29 cellular contexts compared by ENCODE assay signal in the genomic region with DNA sequence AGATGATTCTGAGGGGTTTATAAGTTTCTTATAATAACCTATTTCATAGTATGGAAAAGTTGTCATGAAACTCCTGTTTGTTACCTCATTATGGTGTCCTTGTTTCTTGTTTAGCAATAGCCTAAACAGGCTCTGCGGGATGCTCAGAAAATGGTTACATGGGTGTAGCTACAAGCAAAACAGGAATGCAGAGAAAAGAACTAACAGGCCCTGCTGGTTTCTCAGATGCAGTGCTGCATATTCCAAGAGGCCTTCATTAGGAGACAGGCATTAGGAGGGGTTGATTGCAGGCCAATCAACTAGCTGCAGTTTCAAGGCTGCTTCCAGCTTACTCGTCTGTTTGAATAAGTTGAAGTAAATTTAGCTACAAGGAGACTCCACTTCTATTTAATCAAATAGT. TPM values are rescaled to one million over a fixed set of nuclear protein-coding genes. Genes with fewer than 3 reads are reported as not detected.
DNase-seq lines count a peak whose midpoint lies in the region; ATAC-seq and TF ChIP-seq lines count a peak whose summit lies in the region.
"Had no signal": no experiment of that assay in that cellular context is flagged by ENCODE, and none has a peak within 500 bp of the region (broad histone marks: within the 10 kb centered on the region; RNA-seq: fewer than 3 reads in every experiment).

No MANE protein-coding gene starts in this region.

- no peaks in the 10 kb centered on the region for H4K20me1 ChIP-seq in PC-9 (ENCODE audit: insufficient read depth)

- 0 out of 2 replicates have a peak overlapping the region, but pooled peaks have one; percentile 11 for H2AFZ ChIP-seq in PC-9
- H2AFZ ChIP-seq: GM23248 had no signal

- H3K4me1 ChIP-seq in PC-9 (replicated peaks; ENCODE audit: insufficient read depth) = no peaks in the 10 kb centered on the region; the same call in 1 of the 2 replicates
- H3K4me1 ChIP-seq: transverse colon had no signal

- no peak overlapping the region for H3K27ac ChIP-seq in PC-9
- H3K27ac ChIP-seq: brain microvascular endothelial cell, C4-2B, GM23248, ovary, transverse colon had no signal

- no peak overlapping the region for H3K4me2 ChIP-seq in PC-9

- BruUV-seq in PC-9 (replicated peaks; lab: Mats Ljungman, UMichigan) = no TSS peak

- POLR2A ChIA-PET in PC-9 (lab: Charles Lee; ENCODE audit: unreplicated experiment) = no interaction called here

- CTCF ChIA-PET in PC-9 (lab: Charles Lee) = no interaction called here

- H3F3A ChIP-seq in PC-9 (ENCODE audit: insufficient read depth, low read depth) = no peaks in the 10 kb centered on the region

- no peaks in the 10 kb centered on the region for H3K36me3 ChIP-seq in PC-9 (ENCODE audit: low read depth)
- H3K36me3 ChIP-seq: brain microvascular endothelial cell, ovary, transverse colon had no signal

- H3K4me3 ChIP-seq in PC-9 = no peak overlapping the region
- H3K4me3 ChIP-seq: GM23248, lung, ovary, transverse colon had no signal

- DNase-seq in ELF-1 (ENCODE audit: low read depth, low spot score) (peak; percentile 75), PC-9 (no peak), islet precursor cell (peak; percentile 79), NCI-H2171 treated with DMSO at 0.1 percent for 48 hours (lab: John Stamatoyannopoulos, UW) (no peak)
- DNase-seq: 8988T; activated CD4-positive, alpha-beta T cell treated with anti-CD3 and anti-CD28 coated beads, Interleukin-2, amount 10 ng/mL, durations not matched to agents 24 days and 14 days; activated CD8-positive, alpha-beta memory T cell treated with anti-CD3 and anti-CD28 coated beads for 24 hours; activated effector memory CD4-positive, alpha-beta T cell treated with Interleukin-2 at 50 U/mL for 16 hours; activated T-cell treated with anti-CD3 and anti-CD28 coated beads, Interleukin-2, amount 50 U/mL, for 1 hour; amygdala; brain microvascular endothelial cell; glutamatergic neuron; GM23248; left cardiac atrium; NCI-H1417; NCI-H2081; NCI-H82; nephron progenitor cell; ovary; T-cell; transverse colon had no signal

- TF ChIP-seq CTCF in PC-9 (conservative IDR thresholded peaks at IDR 0.05) = no peak

- H3K27me3 ChIP-seq in PC-9 (ENCODE audit: insufficient read depth, low read depth) = no peaks in the 10 kb centered on the region
- H3K27me3 ChIP-seq: brain microvascular endothelial cell, ovary, transverse colon had no signal

- H3K9me3 ChIP-seq in PC-9 (ENCODE audit: insufficient read depth, low read depth) = no peaks in the 10 kb centered on the region
- H3K9me3 ChIP-seq: ovary, transverse colon had no signal

- H3K79me2 ChIP-seq in PC-9 (ENCODE audit: low read depth) = no peaks in the 10 kb centered on the region

- no peaks in the 10 kb centered on the region for H3K9me2 ChIP-seq in PC-9 (ENCODE audit: insufficient read depth)

- intact Hi-C loops in PC-9 (cut with micrococcal nuclease; ENCODE audit: unreplicated experiment) = no loop called here

- ATAC-seq in esophagus mucosa (peak; percentile 98), HG02938 (IDR thresholded peaks at IDR 0.05; ENCODE audit: unreplicated experiment) (no peak), GM19467 (IDR thresholded peaks at IDR 0.05; ENCODE audit: unreplicated experiment) (no peak), GM21367 (IDR thresholded peaks at IDR 0.05; ENCODE audit: unreplicated experiment) (no peak)
- ATAC-seq: activated naive CD4-positive, alpha-beta T cell treated with anti-CD3 and anti-CD28 coated beads, Interleukin-2, amount 50 U/mL, for 72 hours; left cardiac atrium; stimulated activated effector memory CD8-positive, alpha-beta T cell treated with anti-CD3 and anti-CD28 coated beads, Interleukin-12 subunit alpha, Interleukin-12 subunit beta, amount 100 ng/mL, for 72 hours; T-cell had no signal

RNA-seq across cellular contexts. Expression of a gene that starts 37.6 kb away (rescaled TPM):
- 0.96 and 1.7 TPM in 2 replicates for total RNA-seq in PC-9 (2021)
- 50.5 TPM for total RNA-seq in esophagus mucosa
- total RNA-seq: GM23248 had no signal

Comparison
In these comparisons a context has a peak if more than half of its experiments do, and no peak if none do; other contexts are left out.
1. DNase-seq: peak in ELF-1 (single experiment) and islet precursor cell (single experiment); none in PC-9 (0 of 2) and NCI-H2171 treated with DMSO at 0.1 percent for 48 hours (single experiment).
2. RNA of a gene that starts 37.6 kb away (total RNA-seq): 50.5 TPM in esophagus mucosa (single experiment); 0.96 to 1.7 TPM in PC-9; every median in the first group is over 10 times any median in the second.